16 cellular contexts compared by ENCODE assay signal in the genomic region with DNA sequence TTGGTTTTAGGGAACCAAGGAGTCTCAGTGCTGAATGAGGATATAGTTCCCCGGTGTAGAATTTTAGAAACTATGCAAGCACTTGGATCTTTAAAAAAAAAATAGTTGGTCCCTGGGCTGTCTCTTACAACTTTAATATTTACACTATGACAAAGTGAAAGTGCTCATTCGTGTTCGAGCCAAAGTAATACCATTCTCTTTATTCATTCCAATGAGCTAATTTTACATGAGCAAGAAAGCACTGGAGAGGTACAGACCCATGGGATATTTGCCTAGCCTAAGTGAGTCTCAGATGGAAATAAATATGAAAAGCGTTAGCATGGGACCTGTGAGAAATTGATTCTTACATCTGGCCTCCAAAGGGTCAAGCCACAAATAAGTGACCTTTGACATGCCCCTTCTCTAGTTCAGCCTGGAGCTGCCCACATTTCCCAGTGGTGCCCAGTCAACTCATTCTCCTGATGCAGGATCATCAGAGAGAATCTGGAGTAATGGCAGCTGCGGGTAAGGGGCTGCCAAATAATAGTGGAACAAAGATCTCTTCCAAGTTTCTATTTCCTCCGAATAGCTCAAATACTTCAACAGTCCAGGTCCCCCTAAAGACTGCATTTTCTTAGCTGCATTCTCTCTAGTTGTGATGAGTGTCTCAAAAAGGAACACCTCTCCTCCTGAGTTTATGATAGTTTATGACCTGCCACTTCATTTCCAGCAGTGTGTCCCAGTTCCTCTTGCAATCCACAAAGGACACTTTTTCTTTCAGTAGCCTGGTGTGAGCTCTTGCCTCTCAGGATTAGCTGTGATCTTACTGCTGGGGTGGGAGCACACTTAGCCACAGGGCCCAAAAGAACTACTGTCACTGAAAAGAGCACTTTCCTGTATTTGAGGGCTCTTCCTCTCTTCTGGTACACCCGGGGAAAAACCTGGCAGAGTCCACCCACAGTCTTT.
DNase-seq lines count a peak whose midpoint lies in the region; ATAC-seq and TF ChIP-seq lines count a peak whose summit lies in the region.
"Had no signal": no experiment of that assay in that cellular context is flagged by ENCODE, and none has a peak within 500 bp of the region (broad histone marks: within the 10 kb centered on the region; RNA-seq: fewer than 3 reads in every experiment).

No MANE protein-coding gene starts in this region.

- H3K9me3 ChIP-seq in Caco-2: no peaks in the 10 kb centered on the region
- no peaks in the 10 kb centered on the region for H3K9me3 ChIP-seq in endodermal cell (ENCODE audit: control insufficient read depth, low read length)
- no peaks in the 10 kb centered on the region for H3K9me3 ChIP-seq in neural progenitor cell (ENCODE audit: low read depth)
- H3K9me3 ChIP-seq in gastrocnemius medialis: no peaks in the 10 kb centered on the region
- H3K9me3 ChIP-seq: BLaER1, colonic mucosa, psoas muscle had no signal

- H3K9me3 Mint-ChIP-seq in Caco-2 (ENCODE audit: unreplicated experiment): no peaks in the 10 kb centered on the region
- no peaks in the 10 kb centered on the region for H3K9me3 Mint-ChIP-seq in endodermal cell
- no peaks in the 10 kb centered on the region for H3K9me3 Mint-ChIP-seq in neural progenitor cell
- H3K9me3 Mint-ChIP-seq: activated naive CD8-positive, alpha-beta T cell treated with anti-CD3 and anti-CD28 coated beads, Interleukin-2, amount 10 ng/mL, durations not matched to agents 7 days and 5 days had no signal

- H3K4me1 ChIP-seq in Caco-2: peaks cover 89% of the 10 kb centered on the region
- H3K4me1 ChIP-seq in endodermal cell (ENCODE audit: control insufficient read depth, insufficient read depth, low read length): peaks cover 45% of the 10 kb centered on the region
- peaks cover 5% of the 10 kb centered on the region for H3K4me1 ChIP-seq in neural progenitor cell
- H3K4me1 ChIP-seq in gastrocnemius medialis: no peaks in the 10 kb centered on the region
- H3K4me1 ChIP-seq: colonic mucosa, psoas muscle had no signal

- no peaks in the 10 kb centered on the region for H3F3A ChIP-seq in neural progenitor cell (ENCODE audit: low read depth)

- TSS peak; percentile 55 for BruUV-seq in Caco-2 (replicated peaks; lab: Mats Ljungman, UMichigan)

- no peaks in the 10 kb centered on the region for H3K79me2 ChIP-seq in neural progenitor cell (ENCODE audit: low read depth)

- no peaks in the 10 kb centered on the region for H4K20me1 ChIP-seq in neural progenitor cell (ENCODE audit: low read depth)
- H4K20me1 ChIP-seq: BLaER1 had no signal

- H3K9ac ChIP-seq in endodermal cell (ENCODE audit: extremely low read depth, low read length, poor library complexity, severe bottlenecking) (no peak overlapping the region), neural progenitor cell (no peak overlapping the region)
- H3K9ac ChIP-seq: BLaER1 had no signal

- H3K4me3 Mint-ChIP-seq in Caco-2 (ENCODE audit: unreplicated experiment) (peak overlapping the region; percentile 63), endodermal cell (peak overlapping the region; percentile 0), neural progenitor cell (no peak overlapping the region)
- H3K4me3 Mint-ChIP-seq: activated naive CD8-positive, alpha-beta T cell treated with anti-CD3 and anti-CD28 coated beads, Interleukin-2, amount 10 ng/mL, durations not matched to agents 7 days and 5 days had no signal

- peak overlapping the region; percentile 62 for H3K27ac Mint-ChIP-seq in Caco-2 (ENCODE audit: unreplicated experiment)
- peak overlapping the region; percentile 2 for H3K27ac Mint-ChIP-seq in endodermal cell
- H3K27ac Mint-ChIP-seq in neural progenitor cell: peak overlapping the region; percentile 3
- H3K27ac Mint-ChIP-seq: activated naive CD8-positive, alpha-beta T cell treated with anti-CD3 and anti-CD28 coated beads, Interleukin-2, amount 10 ng/mL, durations not matched to agents 7 days and 5 days had no signal

- TF ChIP-seq POLR2A in gastrocnemius medialis (IDR thresholded peaks at IDR 0.05): no peak

- POLR2A ChIA-PET in Caco-2 (lab: Charles Lee): no interaction called here

- intact Hi-C loops in Caco-2 (cut with micrococcal nuclease; ENCODE audit: unreplicated experiment) (no loop called here), gastrocnemius medialis (cut with DNase I; ENCODE audit: low total_unique reads) (no loop called here)

- H3K36me3 Mint-ChIP-seq in Caco-2 (ENCODE audit: insufficient read depth, unreplicated experiment): no peaks in the 10 kb centered on the region
- no peaks in the 10 kb centered on the region for H3K36me3 Mint-ChIP-seq in endodermal cell (ENCODE audit: low read depth)
- no peaks in the 10 kb centered on the region for H3K36me3 Mint-ChIP-seq in neural progenitor cell
- H3K36me3 Mint-ChIP-seq: activated naive CD8-positive, alpha-beta T cell treated with anti-CD3 and anti-CD28 coated beads, Interleukin-2, amount 10 ng/mL, durations not matched to agents 7 days and 5 days had no signal

- H3K4me3 ChIP-seq in Caco-2 (ENCODE audit: low read depth, low read length) (no peak overlapping the region), endodermal cell (ENCODE audit: low read length) (peak overlapping the region; percentile 55), neural progenitor cell (no peak overlapping the region), gastrocnemius medialis (no peak overlapping the region)
- H3K4me3 ChIP-seq: BLaER1, colonic mucosa, psoas muscle had no signal

- in situ Hi-C loops in gastrocnemius medialis (cut with MboI; ENCODE audit: low sequenced_read_pairs in 4 of 4): loop anchor here in 2 of 4 donors (25.0 kb wide), 1 partner anchor 482 kb away; a partner anchor contains a TSS

- no peak overlapping the region for H2AFZ ChIP-seq in neural progenitor cell (replicated peaks)

- CTCF ChIA-PET in Caco-2 (lab: Charles Lee): interaction anchor here (0.6 to 1.7 kb wide), 7 partner anchors 62 to 180 kb away, joined by 3 to 6 read pairs (median 4); no protein-coding TSS in a partner anchor

- DNase-seq in Caco-2: no peak
- DNase-seq in M059J (ENCODE audit: low read depth): peak; percentile 26
- peak; percentile 58 for DNase-seq in endodermal cell
- no peak for DNase-seq in neural progenitor cell (ENCODE audit: low spot score)
- DNase-seq in medulla oblongata (ENCODE audit: extremely low spot score): no peak
- DNase-seq in GM10266 (ENCODE audit: extremely low spot score): no peak
- no peak for DNase-seq in gastrocnemius medialis
- DNase-seq in stimulated activated CD8-positive, alpha-beta memory T cell treated with anti-CD3 and anti-CD28 coated beads, Interleukin-4, amount 100 ng/mL, for 48 hours: no peak
- DNase-seq: activated naive CD8-positive, alpha-beta T cell treated with anti-CD3 and anti-CD28 coated beads, Interleukin-2, amount 10 ng/mL, durations not matched to agents 7 days and 5 days; colonic mucosa; NCI-H1105 treated with DMSO at 0.1 percent for 48 hours; psoas muscle; stimulated activated CD4-positive, alpha-beta T cell treated with anti-CD3 and anti-CD28 coated beads, Interleukin-4, amount 100 ng/mL, for 4 hours; stimulated activated naive CD8-positive, alpha-beta T cell treated with anti-CD3 and anti-CD28 coated beads, Interleukin-15, Interleukin-2, amounts not matched to agents 100 U/mL and 50 U/mL, for 24 hours; T1000 had no signal

- H3K27me3 Mint-ChIP-seq in Caco-2 (ENCODE audit: insufficient read depth, unreplicated experiment) (no peaks in the 10 kb centered on the region), endodermal cell (ENCODE audit: insufficient read depth) (no peaks in the 10 kb centered on the region), neural progenitor cell (ENCODE audit: insufficient read depth, low read depth) (peaks cover 2% of the 10 kb centered on the region)
- H3K27me3 Mint-ChIP-seq: activated naive CD8-positive, alpha-beta T cell treated with anti-CD3 and anti-CD28 coated beads, Interleukin-2, amount 10 ng/mL, durations not matched to agents 7 days and 5 days had no signal

- TF ChIP-seq CTCF in Caco-2 (IDR thresholded peaks at IDR 0.05; ENCODE audit: insufficient read depth in 1 of 2, low read depth in 1 of 2, low read length in 1 of 2, severe bottlenecking in 1 of 2, unreplicated experiment in 1 of 2): no peak
- no peak for TF ChIP-seq CTCF in endodermal cell (conservative IDR thresholded peaks at IDR 0.05)
- no peak for TF ChIP-seq CTCF in neural progenitor cell (IDR thresholded peaks at IDR 0.05)
- no peak for TF ChIP-seq CTCF in GM10266 (IDR thresholded peaks at IDR 0.05; ENCODE audit: control insufficient read depth, insufficient read depth, low read depth, missing control alignments)
- no peak for TF ChIP-seq CTCF in gastrocnemius medialis (IDR thresholded peaks at IDR 0.05 in 4 of 5, conservative IDR thresholded peaks at IDR 0.05 in 1 of 5)

- H3K36me3 ChIP-seq in Caco-2 (ENCODE audit: control insufficient read depth, insufficient read depth, low read length): no peaks in the 10 kb centered on the region
- H3K36me3 ChIP-seq in endodermal cell (ENCODE audit: control insufficient read depth, insufficient read depth, low read length): no peaks in the 10 kb centered on the region
- no peaks in the 10 kb centered on the region for H3K36me3 ChIP-seq in neural progenitor cell
- no peaks in the 10 kb centered on the region for H3K36me3 ChIP-seq in gastrocnemius medialis
- H3K36me3 ChIP-seq: BLaER1, colonic mucosa had no signal

- no peak overlapping the region for H3K27ac ChIP-seq in endodermal cell (ENCODE audit: low read depth, low read length)
- H3K27ac ChIP-seq in neural progenitor cell: no peak overlapping the region
- H3K27ac ChIP-seq in gastrocnemius medialis: no peak overlapping the region
- H3K27ac ChIP-seq: BLaER1, colonic mucosa, psoas muscle had no signal

- H3K27me3 ChIP-seq in Caco-2 (replicated peaks; ENCODE audit: control insufficient read depth, insufficient read depth, low read length) (no peaks in the 10 kb centered on the region), endodermal cell (ENCODE audit: control insufficient read depth, insufficient read depth, low read length, poor library complexity, severe bottlenecking) (no peaks in the 10 kb centered on the region), neural progenitor cell (no peaks in the 10 kb centered on the region), gastrocnemius medialis (no peaks in the 10 kb centered on the region)
- H3K27me3 ChIP-seq: BLaER1, colonic mucosa had no signal

- H3K4me2 ChIP-seq in neural progenitor cell: no peak overlapping the region
- H3K4me2 ChIP-seq: BLaER1 had no signal

- H3K4me1 Mint-ChIP-seq in Caco-2 (ENCODE audit: low read depth, unreplicated experiment) (peaks cover 57% of the 10 kb centered on the region), endodermal cell (peaks cover 72% of the 10 kb centered on the region), neural progenitor cell (peaks cover 21% of the 10 kb centered on the region)
- H3K4me1 Mint-ChIP-seq: activated naive CD8-positive, alpha-beta T cell treated with anti-CD3 and anti-CD28 coated beads, Interleukin-2, amount 10 ng/mL, durations not matched to agents 7 days and 5 days had no signal

- 82 to 100% methylated on average over 3 to 7 of the region's 7 CpGs for WGBS in endodermal cell (ENCODE audit: insufficient coverage in 1 of 2, insufficient read length in 1 of 2), 2 experiments

- ATAC-seq in gastrocnemius medialis: no peak
- ATAC-seq: stimulated activated naive CD8-positive, alpha-beta T cell treated with anti-CD3 and anti-CD28 coated beads, Interleukin-15, Interleukin-2, amounts not matched to agents 100 U/mL and 50 U/mL, for 24 hours had no signal

Comparison
In these comparisons a context has a peak if more than half of its experiments do, and no peak if none do; other contexts are left out.
1. DNase-seq: peak in M059J (single experiment) and endodermal cell (single experiment); none in Caco-2 (0 of 2), neural progenitor cell (single experiment), medulla oblongata (single experiment), GM10266 (single experiment), gastrocnemius medialis (0 of 2) and stimulated activated CD8-positive, alpha-beta memory T cell treated with anti-CD3 and anti-CD28 coated beads, Interleukin-4, amount 100 ng/mL, for 48 hours (single experiment).
2. H3K27ac Mint-ChIP-seq: peak in every context shown above with its lines; median percentile 62 in Caco-2; 3 in neural progenitor cell; 2 in endodermal cell.